34 cellular contexts compared by ENCODE assay signal in the genomic region with DNA sequence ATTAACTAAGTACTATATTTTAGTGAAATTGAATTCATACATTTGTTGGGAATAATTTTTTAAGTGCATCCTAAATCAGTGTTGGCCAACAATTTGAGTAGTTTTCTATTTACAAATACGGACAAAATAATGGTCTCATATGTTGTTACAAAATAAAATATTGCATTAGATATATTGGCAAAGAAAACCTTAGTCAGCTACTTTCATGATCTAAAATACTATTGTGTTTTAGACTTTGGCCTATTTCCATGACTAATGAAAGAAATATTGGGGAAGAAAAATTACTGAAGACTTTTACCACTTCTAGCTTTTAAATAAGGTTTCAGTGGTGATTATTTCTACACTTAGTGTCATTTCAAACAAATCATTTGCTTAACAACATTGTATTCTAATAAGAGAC.
"Had no signal": no experiment of that assay in that cellular context is flagged by ENCODE, and none has a peak within 500 bp of the region (broad histone marks: within the 10 kb centered on the region; RNA-seq: fewer than 3 reads in every experiment).

No MANE protein-coding gene starts in this region.

- H3K36me3 ChIP-seq: MG63 had no signal

- H3K4me3 ChIP-seq: MG63 had no signal

- H3K9me3 ChIP-seq: MG63 had no signal

- DNase-seq: Karpas-422, Kasumi-1, MG63, MM.1S, MV-4-11, NCI-H1048, NCI-H1092, NCI-H1092 treated with DMSO at 0.1 percent for 48 hours, NCI-H1105, NCI-H1105 treated with DMSO at 0.1 percent for 48 hours, NCI-H1417, NCI-H1417 treated with DMSO at 0.1 percent for 48 hours, NCI-H1436, NCI-H1436 treated with DMSO at 0.1 percent for 48 hours, NCI-H146, NCI-H1694, NCI-H1694 treated with DMSO at 0.1 percent for 48 hours, NCI-H187, NCI-H187 treated with DMSO at 0.1 percent for 48 hours, NCI-H1930, NCI-H2029, NCI-H2029 treated with DMSO at 0.1 percent for 48 hours, NCI-H2081, NCI-H2081 treated with DMSO at 0.1 percent for 48 hours, NCI-H2107, NCI-H2171, NCI-H2171 treated with DMSO at 0.1 percent for 48 hours, NCI-H2227 treated with DMSO at 0.1 percent for 48 hours, NCI-H226, NCI-H345, NCI-H446, NCI-H446 treated with DMSO at 0.1 percent for 48 hours, NCI-H510A, NCI-H510A treated with DMSO at 0.1 percent for 48 hours had no signal

- H3K27me3 ChIP-seq: MG63 had no signal
